Comparison of ENCODE assay signal across 9 cellular contexts in the genomic region with DNA sequence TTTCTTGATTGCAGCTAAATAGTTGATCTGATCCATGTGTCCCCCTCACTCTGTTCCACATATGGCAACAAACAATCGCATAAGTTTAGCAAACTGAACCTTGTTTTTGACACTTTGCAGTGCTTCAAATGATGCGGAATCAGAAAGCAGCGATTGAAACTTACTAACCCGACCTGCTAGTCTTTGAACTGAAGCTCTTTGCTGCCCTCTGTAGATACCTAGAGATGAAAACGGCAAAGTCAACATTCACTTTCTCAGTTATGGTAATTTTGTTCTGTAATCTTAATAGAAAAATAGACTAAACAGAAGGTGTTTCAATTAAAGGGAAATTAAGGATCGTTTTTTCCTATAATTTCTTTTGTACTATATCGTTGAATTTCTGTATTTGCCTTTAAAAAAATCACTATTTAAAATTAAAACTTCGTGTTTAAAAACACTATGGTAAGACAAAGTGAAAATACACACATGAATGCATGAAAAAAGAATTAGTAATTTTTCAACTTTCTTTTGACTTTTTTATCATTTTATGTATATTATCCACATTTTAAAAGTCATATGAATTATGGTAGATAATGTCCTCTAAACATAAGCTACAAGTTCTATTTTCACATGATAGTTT.
DNase-seq lines count a peak whose midpoint lies in the region; ATAC-seq and TF ChIP-seq lines count a peak whose summit lies in the region.
"Had no signal": no experiment of that assay in that cellular context is flagged by ENCODE, and none has a peak within 500 bp of the region (broad histone marks: within the 10 kb centered on the region; RNA-seq: fewer than 3 reads in every experiment).

No MANE protein-coding gene starts in this region.

- H3K27ac ChIP-seq in brain microvascular endothelial cell, result no peak overlapping the region

- DNase-seq in DMS114 treated with DMSO at 0.1 percent for 48 hours (lab: John Stamatoyannopoulos, UW; ENCODE audit: unreplicated experiment), result peak; percentile 20
- peak; percentile 29 for DNase-seq in NCI-H524 treated with DMSO at 0.1 percent for 48 hours (lab: John Stamatoyannopoulos, UW)
- peak; percentile 30 for DNase-seq in brain microvascular endothelial cell
- DNase-seq in left kidney (ENCODE audit: low read depth, low spot score), result peak; percentile 73
- no peak for DNase-seq in activated effector memory CD4-positive, alpha-beta T cell treated with Interleukin-2 at 50 U/mL for 16 hours
- DNase-seq: left cardiac atrium had no signal

- no peaks in the 10 kb centered on the region for H3K36me3 ChIP-seq in brain microvascular endothelial cell (replicated peaks)

- TF ChIP-seq CTCF in brain microvascular endothelial cell (IDR thresholded peaks at IDR 0.05; ENCODE audit: low read depth, low read length, missing control alignments), result peak; percentile 73

- no peaks in the 10 kb centered on the region for H3K27me3 ChIP-seq in brain microvascular endothelial cell (replicated peaks)

- in situ Hi-C loops in brain microvascular endothelial cell (cut with HindIII; ENCODE audit: low pct_ligation_motif_present, low sequenced_read_pairs), result no loop called here

- ATAC-seq in HG02870 (IDR thresholded peaks at IDR 0.05; ENCODE audit: unreplicated experiment), result peak; percentile 82
- no peak for ATAC-seq in GM21423 (IDR thresholded peaks at IDR 0.05; ENCODE audit: unreplicated experiment)
- no peak for ATAC-seq in GM21528 (IDR thresholded peaks at IDR 0.05; ENCODE audit: low FRiP score, unreplicated experiment)

- no peak overlapping the region for H3K4me3 ChIP-seq in brain microvascular endothelial cell (ENCODE audit: low read depth, low read length)
